ENCODE assay signal across 10 cellular contexts in the genomic region with DNA sequence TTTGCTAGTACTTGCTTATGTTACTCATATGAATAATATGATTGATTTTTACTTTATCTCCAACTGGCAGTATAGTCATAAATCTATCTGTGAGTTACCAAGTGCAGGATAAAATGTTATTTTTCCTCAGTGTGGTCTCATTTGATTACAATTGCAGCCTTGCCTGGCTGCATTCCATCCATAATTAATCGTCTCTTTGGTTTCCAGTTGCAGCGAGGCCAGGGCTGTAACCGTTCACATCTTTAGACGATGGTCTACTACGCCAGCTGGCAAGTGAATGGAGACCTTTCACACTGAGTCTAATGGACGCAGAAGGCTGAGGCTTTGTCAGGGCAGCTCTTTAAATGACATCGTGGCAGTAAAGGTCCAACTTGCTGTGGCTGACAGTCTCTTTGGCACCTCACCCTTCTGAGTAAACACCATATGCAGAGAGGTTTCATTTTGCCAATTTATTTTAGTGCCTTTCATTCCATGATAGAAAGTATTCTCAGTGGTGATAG.
DNase-seq lines count a peak whose midpoint lies in the region; ATAC-seq and TF ChIP-seq lines count a peak whose summit lies in the region.
"Had no signal": no experiment of that assay in that cellular context is flagged by ENCODE, and none has a peak within 500 bp of the region (broad histone marks: within the 10 kb centered on the region; RNA-seq: fewer than 3 reads in every experiment).

No MANE protein-coding gene starts in this region.

- H2AK5ac ChIP-seq in mesendoderm (ENCODE audit: low read length): no peak overlapping the region

- H3K4me2 ChIP-seq in mesendoderm (ENCODE audit: low read length): no peak overlapping the region
- H3K4me2 ChIP-seq: BLaER1 treated with 17β-estradiol and CSF1 and Interleukin-3, amounts not matched to agents 10 nM and 100 nM had no signal

- H3K27ac Mint-ChIP-seq in brain: peak overlapping the region; percentile 31 to 92 (median 77)

- H4K5ac ChIP-seq in mesendoderm (ENCODE audit: low read length): no peak overlapping the region

- no peak overlapping the region for H3K27ac ChIP-seq in AG04450 (ENCODE audit: low read depth, low read length)
- H3K27ac ChIP-seq in mesendoderm (ENCODE audit: low read depth, low read length): no peak overlapping the region
- H3K27ac ChIP-seq: BLaER1 treated with 17β-estradiol and CSF1 and Interleukin-3, amounts not matched to agents 10 nM and 100 nM had no signal

- H3K23ac ChIP-seq in mesendoderm (ENCODE audit: low read length): no peak overlapping the region

- ATAC-seq in HG02642 (IDR thresholded peaks at IDR 0.05; ENCODE audit: poor library complexity, unreplicated experiment): no peak
- no peak for ATAC-seq in GM19324 (IDR thresholded peaks at IDR 0.05; ENCODE audit: low FRiP score, unreplicated experiment)

- no peak overlapping the region for H2BK120ac ChIP-seq in mesendoderm (ENCODE audit: low read depth, low read length)

- no peak for DNase-seq in AG04450 (ENCODE audit: low read depth, low spot score)
- DNase-seq in NCI-H1930 (lab: John Stamatoyannopoulos, UW): peak; percentile 34 to 38
- peak; percentile 17 for DNase-seq in mesendoderm
- DNase-seq in central memory CD4-positive, alpha-beta T cell: no peak
- no peak for DNase-seq in stimulated activated CD4-positive, alpha-beta T cell treated with anti-CD3 and anti-CD28 coated beads, Interleukin-1b, Interleukin-23, amount 100 ng/mL, for 48 hours
- DNase-seq: activated CD4-positive, alpha-beta T cell treated with anti-CD3 and anti-CD28 coated beads, Interleukin-2, amount 50 U/mL, for 4 hours had no signal

- H3K4me3 ChIP-seq in AG04450 (ENCODE audit: low read depth, low read length) (peak overlapping the region; percentile 26), mesendoderm (ENCODE audit: low read length) (no peak overlapping the region)
- H3K4me3 ChIP-seq: BLaER1 treated with 17β-estradiol and CSF1 and Interleukin-3, amounts not matched to agents 10 nM and 100 nM had no signal

- H3K27me3 ChIP-seq in AG04450 (ENCODE audit: control insufficient read depth, insufficient read depth, low read length) (no peaks in the 10 kb centered on the region), mesendoderm (ENCODE audit: insufficient read depth, low read length, poor library complexity) (no peaks in the 10 kb centered on the region)
- H3K27me3 ChIP-seq: BLaER1 treated with 17β-estradiol and CSF1 and Interleukin-3, amounts not matched to agents 10 nM and 100 nM had no signal

- H3K79me2 ChIP-seq in mesendoderm (ENCODE audit: control insufficient read depth, insufficient read depth, low read length): no peaks in the 10 kb centered on the region

- no peak overlapping the region for H3K9ac ChIP-seq in mesendoderm (ENCODE audit: low read length)
- H3K9ac ChIP-seq: BLaER1 treated with 17β-estradiol and CSF1 and Interleukin-3, amounts not matched to agents 10 nM and 100 nM had no signal

- H2BK5ac ChIP-seq in mesendoderm (ENCODE audit: low read length): no peak overlapping the region

- H3K27me3 Mint-ChIP-seq in brain: peaks cover 4% of the 10 kb centered on the region

- H3K79me1 ChIP-seq in mesendoderm (ENCODE audit: low read length): no peaks in the 10 kb centered on the region

- H3K36me3 ChIP-seq in mesendoderm (ENCODE audit: control insufficient read depth, insufficient read depth, low read length): no peaks in the 10 kb centered on the region
- H3K36me3 ChIP-seq: BLaER1 treated with 17β-estradiol and CSF1 and Interleukin-3, amounts not matched to agents 10 nM and 100 nM had no signal

- no peak overlapping the region for H3K56ac ChIP-seq in mesendoderm (ENCODE audit: low read length)

- POLR2A ChIA-PET in AG04450 (lab: Yijun Ruan, JAX): no interaction called here

- H3K4ac ChIP-seq in mesendoderm (ENCODE audit: low read depth, low read length): no peak overlapping the region

- H3K9me3 Mint-ChIP-seq in brain: peaks cover 0 to 24% (median 13%) of the 10 kb centered on the region in 5 experiments

- peaks cover 10% of the 10 kb centered on the region for H3K36me3 Mint-ChIP-seq in brain

- H3K9me3 ChIP-seq in AG04450 (ENCODE audit: control insufficient read depth, insufficient read depth, low read length): no peaks in the 10 kb centered on the region

- H4K8ac ChIP-seq in mesendoderm (ENCODE audit: low read depth, low read length): no peak overlapping the region

- WGBS in mesendoderm (ENCODE audit: extremely low coverage, insufficient coverage, low lambda C conversion rate): no CpG with 5 or more reads among the region's 7 CpGs

- H3K4me1 ChIP-seq in mesendoderm (ENCODE audit: control insufficient read depth, low read depth, low read length): no peaks in the 10 kb centered on the region
- H3K4me1 ChIP-seq: BLaER1 treated with 17β-estradiol and CSF1 and Interleukin-3, amounts not matched to agents 10 nM and 100 nM had no signal

- TF ChIP-seq CTCF in AG04450 (IDR thresholded peaks at IDR 0.05; ENCODE audit: low read depth, low read length) (no peak), brain (conservative IDR thresholded peaks at IDR 0.05) (no peak)

- no peak overlapping the region for H2BK15ac ChIP-seq in mesendoderm (replicated peaks; ENCODE audit: low read depth)

- CTCF ChIA-PET in AG04450 (lab: Charles Lee): interaction anchor here (1.4 kb wide), 1 partner anchor 84 kb away, joined by 4 read pairs; a partner anchor contains a TSS

- H3K18ac ChIP-seq in mesendoderm (ENCODE audit: low read length): no peak overlapping the region

- H3K4me1 Mint-ChIP-seq in brain: peaks cover 37% of the 10 kb centered on the region

- H3K4me3 Mint-ChIP-seq in brain: peak overlapping the region; percentile 51 to 72 (median 61)

Comparison
In these comparisons a context has a peak if more than half of its experiments do, and no peak if none do; other contexts are left out.
1. DNase-seq: peak in NCI-H1930 (2 of 2) and mesendoderm (single experiment); none in AG04450 (single experiment), central memory CD4-positive, alpha-beta T cell (single experiment) and stimulated activated CD4-positive, alpha-beta T cell treated with anti-CD3 and anti-CD28 coated beads, Interleukin-1b, Interleukin-23, amount 100 ng/mL, for 48 hours (single experiment).